In the genomic region with DNA sequence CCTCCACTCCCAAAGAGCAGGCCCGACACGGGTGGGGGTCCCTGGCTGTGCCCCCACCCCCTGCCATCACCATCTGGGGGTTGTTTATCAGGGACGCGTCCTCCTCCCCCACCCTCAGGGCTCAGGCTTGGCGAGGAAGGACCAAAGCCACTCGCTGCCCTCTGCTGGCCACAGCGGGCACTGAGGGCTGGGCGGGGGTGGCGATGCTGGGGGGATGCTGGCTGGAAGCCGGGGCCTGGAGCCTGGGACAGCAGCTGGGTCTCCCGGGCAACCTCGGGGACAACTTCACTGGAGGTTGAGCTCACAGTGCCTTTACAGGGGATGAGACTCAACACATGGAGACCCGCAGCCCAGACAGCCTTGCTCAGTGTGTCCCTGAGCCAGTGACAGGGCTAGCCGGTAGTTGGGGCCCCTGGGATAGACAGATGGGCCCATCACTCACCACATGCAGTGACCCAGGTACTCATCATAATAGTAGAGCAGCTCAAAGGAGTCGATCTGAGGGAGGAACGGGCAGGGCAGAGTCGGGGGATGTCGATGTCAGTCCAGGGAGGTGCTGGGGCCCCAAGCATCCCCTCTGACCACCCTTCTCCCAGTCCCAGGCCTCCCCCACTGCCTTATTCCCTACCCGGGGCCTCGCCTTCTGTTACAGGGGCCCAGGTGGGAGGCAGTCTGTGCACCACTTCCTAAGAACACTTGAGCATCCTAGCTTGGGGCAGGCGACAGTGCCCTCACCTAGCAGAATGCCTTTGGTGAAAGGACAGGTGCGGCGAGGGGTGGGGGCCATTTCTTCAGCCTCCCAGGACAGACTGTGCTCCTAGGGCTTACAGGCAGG, we compare ENCODE assay signal across 8 cellular contexts. TPM values are rescaled to one million over a fixed set of nuclear protein-coding genes. Genes with fewer than 3 reads are reported as not detected.
DNase-seq lines count a peak whose midpoint lies in the region; ATAC-seq, FAIRE-seq and TF ChIP-seq lines count a peak whose summit lies in the region.

No MANE protein-coding gene starts in this region.

- no peaks in the 10 kb centered on the region for H3K9me1 ChIP-seq in endothelial cell of umbilical vein (replicated peaks; ENCODE audit: control insufficient read depth, extremely low read depth, insufficient read depth, low read length)

- intact Hi-C loops in endothelial cell of umbilical vein (cut with micrococcal nuclease): loop anchor here (1.0 to 2.0 kb wide), 2 partner anchors 56 to 348 kb away; no protein-coding TSS in a partner anchor

- peaks cover 11% of the 10 kb centered on the region for H3K79me2 ChIP-seq in endothelial cell of umbilical vein (ENCODE audit: control insufficient read depth, insufficient read depth, low read length)

- no peak overlapping the region for H3K9ac ChIP-seq in endothelial cell of umbilical vein (replicated peaks; ENCODE audit: extremely low read depth, insufficient read depth, low read length)

- peaks cover 2% of the 10 kb centered on the region for H3K4me1 ChIP-seq in endothelial cell of umbilical vein (ENCODE audit: control insufficient read depth, extremely low read depth, insufficient read depth, low read length)

- in situ Hi-C loops in G401 (cut with HindIII; ENCODE audit: low sequenced_read_pairs): no loop called here

- CTCF ChIA-PET in endothelial cell of umbilical vein (lab: Charles Lee): interaction anchor here (0.6 to 2.6 kb wide), 10 partner anchors 9 to 348 kb away, joined by 3 to 14 read pairs (median 3); no protein-coding TSS in a partner anchor

- no peak overlapping the region for H3K4me2 ChIP-seq in endothelial cell of umbilical vein (ENCODE audit: insufficient read depth, low read length)

- POLR2A ChIA-PET in endothelial cell of umbilical vein (lab: Charles Lee): no interaction called here

- peak overlapping the region in 1 of 2 donors; percentile 87 for H3K27ac Mint-ChIP-seq in stimulated activated naive CD8-positive, alpha-beta T cell treated with anti-CD3 and anti-CD28 coated beads, Interleukin-15, amount 100 ng/mL, for 72 hours

- peak; percentile 62 for ATAC-seq in stimulated activated naive CD8-positive, alpha-beta T cell treated with anti-CD3 and anti-CD28 coated beads, Interleukin-15, amount 100 ng/mL, for 72 hours
- no peak for ATAC-seq in HG02840 (IDR thresholded peaks at IDR 0.05; ENCODE audit: low FRiP score, unreplicated experiment)
- no peak for ATAC-seq in GM19023 (IDR thresholded peaks at IDR 0.05; ENCODE audit: unreplicated experiment)

- dilution Hi-C loops in endothelial cell of umbilical vein (cut with MboI; ENCODE audit: extremely low pct_ligation_motif_present, low sequenced_read_pairs): no loop called here

- H2AFZ ChIP-seq in endothelial cell of umbilical vein (ENCODE audit: low read depth, low read length): no peak overlapping the region

- no peaks in the 10 kb centered on the region for H3K27me3 Mint-ChIP-seq in stimulated activated naive CD8-positive, alpha-beta T cell treated with anti-CD3 and anti-CD28 coated beads, Interleukin-15, amount 100 ng/mL, for 72 hours

- no peaks in the 10 kb centered on the region for H3K36me3 ChIP-seq in endothelial cell of umbilical vein (ENCODE audit: control insufficient read depth in 2 of 2, extremely low read depth in 1 of 2, insufficient read depth in 2 of 2, low read length in 2 of 2)

- no peaks in the 10 kb centered on the region for H3K27me3 ChIP-seq in endothelial cell of umbilical vein (ENCODE audit: control insufficient read depth in 2 of 2, insufficient read depth in 2 of 2, low read length in 2 of 2)

- H3K4me3 ChIP-seq in endothelial cell of umbilical vein (replicated peaks in 1 of 3; ENCODE audit: insufficient read depth in 1 of 3, low read depth in 1 of 3, low read length in 3 of 3): no peak overlapping the region

- TF ChIP-seq CTCF in endothelial cell of umbilical vein (IDR thresholded peaks at IDR 0.05; ENCODE audit: extremely low read depth in 1 of 2, insufficient read depth in 1 of 2, low read depth in 1 of 2, low read length in 2 of 2): peak; percentile 70 to 98

- no peaks in the 10 kb centered on the region for H3K9me3 ChIP-seq in endothelial cell of umbilical vein (replicated peaks; ENCODE audit: control insufficient read depth, insufficient read depth, low read length)

- no peaks in the 10 kb centered on the region for H3K9me3 Mint-ChIP-seq in stimulated activated naive CD8-positive, alpha-beta T cell treated with anti-CD3 and anti-CD28 coated beads, Interleukin-15, amount 100 ng/mL, for 72 hours

- peak; percentile 80 for DNase-seq in G401 (ENCODE audit: low spot score)
- peak; percentile 58 for DNase-seq in NCI-H1694 (lab: John Stamatoyannopoulos, UW)
- peak; percentile 36 for DNase-seq in activated T-cell treated with anti-CD3 and anti-CD28 coated beads for 24 hours (ENCODE audit: low read depth)
- DNase-seq in endothelial cell of umbilical vein (ENCODE audit: low read depth, low spot score): peak; percentile 53
- peak; percentile 46 for DNase-seq in mucosa of gallbladder (ENCODE audit: low spot score)
- peak; percentile 59 to 60 for DNase-seq in stimulated activated naive CD8-positive, alpha-beta T cell treated with anti-CD3 and anti-CD28 coated beads, Interleukin-15, amount 100 ng/mL, for 72 hours

- peaks cover 55% of the 10 kb centered on the region for H3K4me1 Mint-ChIP-seq in stimulated activated naive CD8-positive, alpha-beta T cell treated with anti-CD3 and anti-CD28 coated beads, Interleukin-15, amount 100 ng/mL, for 72 hours

- no peaks in the 10 kb centered on the region for H4K20me1 ChIP-seq in endothelial cell of umbilical vein (replicated peaks; ENCODE audit: control insufficient read depth, extremely low read depth, insufficient read depth, low read length)

- H3K4me3 Mint-ChIP-seq in stimulated activated naive CD8-positive, alpha-beta T cell treated with anti-CD3 and anti-CD28 coated beads, Interleukin-15, amount 100 ng/mL, for 72 hours: no peak overlapping the region

- BruUV-seq in endothelial cell of umbilical vein (replicated peaks; lab: Mats Ljungman, UMichigan): no TSS peak

- TF ChIP-seq POLR2A in endothelial cell of umbilical vein (IDR thresholded peaks at IDR 0.05; ENCODE audit: low read depth, low read length): no peak

- peak; percentile 58 for FAIRE-seq in endothelial cell of umbilical vein (lab: Jason Lieb, UNC)

- H3K27ac ChIP-seq in endothelial cell of umbilical vein (ENCODE audit: insufficient read depth, low read depth, low read length): no peak overlapping the region

TF ChIP-seq in endothelial cell of umbilical vein, 7 proteins besides CTCF, POLR2A, EP300 and RAD21:
- TF ChIP-seq EZH2 (IDR thresholded peaks at IDR 0.05; ENCODE audit: borderline replicate concordance, low read depth, low read length, severe bottlenecking) (no peak), FOS (IDR thresholded peaks at IDR 0.05; ENCODE audit: borderline replicate concordance, insufficient read depth, low read length) (no peak), GATA2 (IDR thresholded peaks at IDR 0.05; ENCODE audit: insufficient read depth, insufficient read length, low read depth, low read length) (no peak), JUN (IDR thresholded peaks at IDR 0.05; ENCODE audit: borderline replicate concordance, insufficient read depth, insufficient read length, low read depth) (no peak), MYC (IDR thresholded peaks at IDR 0.05; ENCODE audit: low read depth, low read length) (no peak), POLR2AphosphoS5 (IDR thresholded peaks at IDR 0.05; ENCODE audit: insufficient read depth, low read depth, low read length) (no peak), MAX (IDR thresholded peaks at IDR 0.05; ENCODE audit: insufficient read depth, insufficient read length) (no peak)

RNA-seq across cellular contexts. Expression of gene CALML4, which starts 5.9 kb away (rescaled TPM):
- 1.1 and 2.4 TPM in 2 replicates for total RNA-seq in G401 (2014; rRNA removed; shearing (Covaris generic))
- total RNA-seq in endothelial cell of umbilical vein (5.9 and 10.1 TPM in 2 replicates), mucosa of gallbladder (49.2 TPM)
- 1.9 and 2.6 TPM in 2 replicates for polyA plus RNA-seq in endothelial cell of umbilical vein
- 3.9 and 4.9 TPM in 2 replicates for polyA plus RNA-seq in endothelial cell of umbilical vein (2011; cell fraction: cytosol; rRNA removed)
- 19.0 and 26.6 TPM in 2 replicates for polyA plus RNA-seq in endothelial cell of umbilical vein (2011; cell fraction: nucleus; rRNA removed)
- polyA plus RNA-seq in endothelial cell of umbilical vein (2012): 5.2 and 5.9 TPM in 2 replicates
- 1.7 and 1.8 TPM in 2 replicates for polyA minus RNA-seq in endothelial cell of umbilical vein
- 1.0 TPM for polyA minus RNA-seq in endothelial cell of umbilical vein (2011; cell fraction: cytosol; rRNA and poly(A)+ RNA removed)
- 4.0 and 4.3 TPM in 2 replicates for polyA minus RNA-seq in endothelial cell of umbilical vein (2011; cell fraction: nucleus; rRNA and poly(A)+ RNA removed)

RNA-seq across cellular contexts. Expression of gene CLN6, which starts 18.5 kb away (rescaled TPM):
- total RNA-seq in G401 (2014; rRNA removed; shearing (Covaris generic)): 36.4 and 43.4 TPM in 2 replicates
- 48.0 and 53.9 TPM in 2 replicates for total RNA-seq in endothelial cell of umbilical vein
- 75.5 and 83.7 TPM in 2 replicates for polyA plus RNA-seq in endothelial cell of umbilical vein
- polyA plus RNA-seq in endothelial cell of umbilical vein (2011; cell fraction: cytosol; rRNA removed): 44.4 and 47.8 TPM in 2 replicates
- 52.7 and 54.8 TPM in 2 replicates for polyA plus RNA-seq in endothelial cell of umbilical vein (2011; cell fraction: nucleus; rRNA removed)
- polyA plus RNA-seq in endothelial cell of umbilical vein (2012): 20.7 and 27.0 TPM in 2 replicates
- polyA minus RNA-seq in endothelial cell of umbilical vein: 125 and 145 TPM in 2 replicates
- 63.2 TPM for polyA minus RNA-seq in endothelial cell of umbilical vein (2011; cell fraction: cytosol; rRNA and poly(A)+ RNA removed)
- 42.2 and 50.8 TPM in 2 replicates for polyA minus RNA-seq in endothelial cell of umbilical vein (2011; cell fraction: nucleus; rRNA and poly(A)+ RNA removed)
- total RNA-seq in mucosa of gallbladder: 25.7 TPM
